Comparison of ENCODE assay signal across 18 cellular contexts in genomic region chr22:36014539-36015072, GRCh38. TPM values are rescaled to one million over a fixed set of nuclear protein-coding genes. Genes with fewer than 3 reads are reported as not detected.
A peak's percentile ranks its signal among the peaks of the same experiment; 100 is the strongest.
DNase-seq lines count a peak whose midpoint lies in the region; ATAC-seq and TF ChIP-seq lines count a peak whose summit lies in the region.
"Had no signal": no experiment of that assay in that cellular context is flagged by ENCODE, and none has a peak within 500 bp of the region (broad histone marks: within the 10 kb centered on the region; RNA-seq: fewer than 3 reads in every experiment).

No MANE protein-coding gene starts in this region.

- no peaks in the 10 kb centered on the region for H3K27me3 ChIP-seq in gastroesophageal sphincter
- H3K27me3 ChIP-seq in upper lobe of right lung = no peaks in the 10 kb centered on the region
- no peaks in the 10 kb centered on the region for H3K27me3 ChIP-seq in SJCRH30
- H3K27me3 ChIP-seq: Peyer's patch had no signal

- peak overlapping the region; percentile 52 for H3K27ac Mint-ChIP-seq in mesothelial cell of epicardium

- no peak for ATAC-seq in gastroesophageal sphincter
- peak; percentile 78 for ATAC-seq in upper lobe of right lung
- ATAC-seq: HCT116 had no signal

- peak overlapping the region; percentile 98 for H3K27ac ChIP-seq in OCI-LY7 (ENCODE audit: low read depth, low read length, poor library complexity, severe bottlenecking)
- H3K27ac ChIP-seq in gastroesophageal sphincter = peak overlapping the region in 3 of 4 donors; percentile 50 to 74 (median 65)
- no peak overlapping the region for H3K27ac ChIP-seq in upper lobe of right lung
- H3K27ac ChIP-seq in SJCRH30 = no peak overlapping the region
- H3K27ac ChIP-seq: C4-2B, Peyer's patch had no signal

- H3K27me3 Mint-ChIP-seq in mesothelial cell of epicardium (ENCODE audit: low read depth) = no peaks in the 10 kb centered on the region

- H3K9me3 ChIP-seq in OCI-LY7 (ENCODE audit: low read length) (no peaks in the 10 kb centered on the region), gastroesophageal sphincter (no peaks in the 10 kb centered on the region), upper lobe of right lung (no peaks in the 10 kb centered on the region), SJCRH30 (replicated peaks) (no peaks in the 10 kb centered on the region)
- H3K9me3 ChIP-seq: Peyer's patch had no signal

- peak overlapping the region; percentile 13; the same call in 1 of the 2 replicates for H2AFZ ChIP-seq in OCI-LY7 (ENCODE audit: low read length)
- H2AFZ ChIP-seq: GM23248 had no signal

- intact Hi-C loops in OCI-LY7 (cut with micrococcal nuclease; ENCODE audit: unreplicated experiment) = loop anchor here (5.0 to 10.0 kb wide), 5 partner anchors 108 to 660 kb away; partner anchors contain the start of gene MYH9
- intact Hi-C loops in upper lobe of right lung (cut with DNase I) = no loop called here

- CTCF ChIA-PET in OCI-LY7 (lab: Charles Lee; ENCODE audit: unreplicated experiment) = interaction anchor here (2.1 kb wide), 1 partner anchor 51 kb away, joined by 11 read pairs; no protein-coding TSS in a partner anchor

- no peaks in the 10 kb centered on the region for H3K36me3 Mint-ChIP-seq in mesothelial cell of epicardium

- peaks cover 67% of the 10 kb centered on the region for H3K4me1 Mint-ChIP-seq in mesothelial cell of epicardium

- 33 to 45% methylated on average over 4 of the region's 4 CpGs for WGBS in gastroesophageal sphincter (ENCODE audit: low coverage in 1 of 2), 2 donors

- BruUV-seq in OCI-LY7 (replicated peaks; lab: Mats Ljungman, UMichigan) = no TSS peak

- H3K79me2 ChIP-seq in OCI-LY7 (ENCODE audit: insufficient read depth, low read depth, low read length) = peaks cover 92% of the 10 kb centered on the region

- H3K36me3 ChIP-seq in OCI-LY7 (ENCODE audit: insufficient read depth, low read length) (no peaks in the 10 kb centered on the region), gastroesophageal sphincter (no peaks in the 10 kb centered on the region), upper lobe of right lung (no peaks in the 10 kb centered on the region), SJCRH30 (no peaks in the 10 kb centered on the region; the same call in 1 of the 2 replicates)
- H3K36me3 ChIP-seq: Peyer's patch had no signal

- H3K4me1 ChIP-seq in OCI-LY7 (ENCODE audit: insufficient read depth, low read length, poor library complexity, severe bottlenecking) = peaks cover 96% of the 10 kb centered on the region
- H3K4me1 ChIP-seq in gastroesophageal sphincter = peaks cover 30 to 100% (median 38%) of the 10 kb centered on the region in 3 donors
- H3K4me1 ChIP-seq in upper lobe of right lung = peaks cover 27% of the 10 kb centered on the region
- H3K4me1 ChIP-seq in SJCRH30 = peaks cover 23% of the 10 kb centered on the region

- H3K4me3 ChIP-seq in OCI-LY7 (ENCODE audit: low read depth, low read length, poor library complexity, severe bottlenecking) (peak overlapping the region; percentile 56), gastroesophageal sphincter (no peak overlapping the region), upper lobe of right lung (no peak overlapping the region), SJCRH30 (no peak overlapping the region)
- H3K4me3 ChIP-seq: GM23248, Peyer's patch had no signal

- TF ChIP-seq EP300 in gastroesophageal sphincter (IDR thresholded peaks at IDR 0.05) = no peak

- peak overlapping the region; percentile 76 for H3K4me2 ChIP-seq in OCI-LY7 (ENCODE audit: low read length)

- POLR2A ChIA-PET in OCI-LY7 (lab: Charles Lee) = interaction anchor here (0.5 to 2.4 kb wide), 11 partner anchors 8 to 358 kb away, joined by 3 to 14 read pairs (median 4); no protein-coding TSS in a partner anchor

- TF ChIP-seq CTCF in OCI-LY7 (conservative IDR thresholded peaks at IDR 0.05; ENCODE audit: low read length) = no peak
- TF ChIP-seq CTCF in gastroesophageal sphincter (IDR thresholded peaks at IDR 0.05) = no peak
- TF ChIP-seq CTCF in mesothelial cell of epicardium (IDR thresholded peaks at IDR 0.05; ENCODE audit: unreplicated experiment) = no peak
- TF ChIP-seq CTCF in upper lobe of right lung (IDR thresholded peaks at IDR 0.05) = no peak

- no peak for TF ChIP-seq POLR2A in gastroesophageal sphincter (IDR thresholded peaks at IDR 0.05)

- no peak overlapping the region for H3K4me3 Mint-ChIP-seq in mesothelial cell of epicardium

- no peaks in the 10 kb centered on the region for H4K20me1 ChIP-seq in OCI-LY7 (ENCODE audit: insufficient read depth, low read length)

- no peaks in the 10 kb centered on the region for H3K9me3 Mint-ChIP-seq in mesothelial cell of epicardium

- peak; percentile 53 for DNase-seq in OCI-LY7 (ENCODE audit: low spot score)
- DNase-seq in mesothelial cell of epicardium (ENCODE audit: low spot score in 2 of 2, unreplicated experiment in 2 of 2) = no peak
- no peak for DNase-seq in upper lobe of right lung
- no peak for DNase-seq in NCI-H446 (lab: John Stamatoyannopoulos, UW)
- DNase-seq in cerebellar cortex (ENCODE audit: low spot score) = no peak
- DNase-seq in SJCRH30 = no peak
- no peak for DNase-seq in activated CD8-positive, alpha-beta memory T cell treated with anti-CD3 and anti-CD28 coated beads, Interleukin-2, amount 50 U/mL, for 4 hours
- DNase-seq: AML-193, DMS79, GM23248, NCI-H1105 treated with DMSO at 0.1 percent for 48 hours, NCI-H1694, NCI-H2227 treated with DMSO at 0.1 percent for 48 hours, NCI-H524 treated with DMSO at 0.1 percent for 48 hours, Peyer's patch had no signal

- H3K9me2 ChIP-seq in OCI-LY7 (ENCODE audit: insufficient read depth, low read length) = no peaks in the 10 kb centered on the region

RNA-seq across cellular contexts. Expression of gene RBFOX2, which starts 14.0 kb away (rescaled TPM):
- 74.3 and 78.7 TPM in 2 replicates for total RNA-seq in OCI-LY7 (2014; rRNA removed; shearing (Covaris generic))
- 54.3 and 55.4 TPM in 2 replicates for total RNA-seq in OCI-LY7 (2022)
- 100 to 1,000 TPM; 120 to 197 (median 169) TPM for total RNA-seq in gastroesophageal sphincter
- total RNA-seq in mesothelial cell of epicardium = 209 to 212 TPM (median 210 TPM) in 3 replicates
- total RNA-seq in upper lobe of right lung = 64.1 TPM
- 136 and 147 TPM in 2 replicates for total RNA-seq in SJCRH30 (2014; rRNA removed; shearing (Covaris generic))

Comparison
In these comparisons a context has a peak if more than half of its experiments do, and no peak if none do; other contexts are left out.
1. H3K27ac ChIP-seq: peak in OCI-LY7 (single experiment) and gastroesophageal sphincter (3 of 4); none in upper lobe of right lung (single experiment) and SJCRH30 (single experiment).